ENCODE assay signal across 25 cellular contexts in genomic region chr2:4391013-4391412, GRCh38.
"Had no signal": no experiment of that assay in that cellular context is flagged by ENCODE, and none has a peak within 500 bp of the region (broad histone marks: within the 10 kb centered on the region; RNA-seq: fewer than 3 reads in every experiment).

No MANE protein-coding gene starts in this region.

- H3K27ac ChIP-seq: esophagus muscularis mucosa, foreskin keratinocyte, gastroesophageal sphincter, heart left ventricle, hepatocyte, ovary, psoas muscle, sigmoid colon, stomach, thyroid gland, vagina had no signal

- H3K36me3 ChIP-seq: esophagus muscularis mucosa, gastroesophageal sphincter, heart left ventricle, ovary, sigmoid colon, stomach, thyroid gland, vagina had no signal

- H3K4me2 ChIP-seq: hepatocyte had no signal

- H3K4me3 ChIP-seq: esophagus muscularis mucosa, gastroesophageal sphincter, heart left ventricle, hepatocyte, ovary, psoas muscle, sigmoid colon, stomach, thyroid gland, vagina had no signal

- H3K4me1 ChIP-seq: esophagus muscularis mucosa, foreskin keratinocyte, gastroesophageal sphincter, heart left ventricle, psoas muscle, sigmoid colon, stomach, thyroid gland, vagina had no signal

- H3K9me3 ChIP-seq: ovary, thyroid gland, vagina had no signal

- H3K27me3 ChIP-seq: esophagus muscularis mucosa, foreskin keratinocyte, gastroesophageal sphincter, heart left ventricle, hepatocyte, ovary, sigmoid colon, stomach, thyroid gland, vagina had no signal

- DNase-seq: effector memory CD4-positive, alpha-beta T cell; foreskin keratinocyte; heart left ventricle; kidney; mesenchymal stem cell; midbrain; naive thymus-derived CD4-positive, alpha-beta T cell; nucleus accumbens; ovary; posterior cingulate gyrus; psoas muscle; right cardiac atrium; sigmoid colon; stimulated activated CD4-positive, alpha-beta T cell treated with anti-CD3 and anti-CD28 coated beads, Interleukin-2, amount 100 ng/mL, for 24 hours; stimulated activated CD4-positive, alpha-beta T cell treated with anti-CD3 and anti-CD28 coated beads, Interleukin-4, amount 100 ng/mL, for 24 hours; stimulated activated naive CD4-positive, alpha-beta T cell treated with Interleukin-2 at 50 U/mL for 16 hours; stomach; thyroid gland; trophoblast cell had no signal

- H3K79me2 ChIP-seq: hepatocyte had no signal

- FAIRE-seq: colon, endothelial cell of umbilical vein, kidney had no signal

- H2AFZ ChIP-seq: hepatocyte had no signal
